Comparison of ENCODE assay signal across 8 cellular contexts in genomic region chr1:240575976-240576666, GRCh38. TPM values are rescaled to one million over a fixed set of nuclear protein-coding genes. Genes with fewer than 3 reads are reported as not detected.
A peak's percentile ranks its signal among the peaks of the same experiment; 100 is the strongest.
DNase-seq lines count a peak whose midpoint lies in the region; ATAC-seq and FAIRE-seq lines count a peak whose summit lies in the region.

No MANE protein-coding gene starts in this region.

- H3K9ac ChIP-seq in skeletal muscle satellite cell (ENCODE audit: low read depth, low read length), result peak overlapping the region; percentile 45

- no peak for FAIRE-seq in GM19239 (lab: Jason Lieb, UNC)

- H3K4me1 Mint-ChIP-seq in effector memory CD8-positive, alpha-beta T cell (ENCODE audit: low read depth in 2 of 2), result peaks cover 0 to 5% of the 10 kb centered on the region in 2 donors

- H3K36me3 Mint-ChIP-seq in effector memory CD8-positive, alpha-beta T cell (ENCODE audit: insufficient read depth), result peaks cover 6% of the 10 kb centered on the region

- no peaks in the 10 kb centered on the region for H3K27me3 Mint-ChIP-seq in effector memory CD8-positive, alpha-beta T cell

- DNase-seq in GF-D8 (lab: John Stamatoyannopoulos, UW), result peak; percentile 87
- peak; percentile 21 for DNase-seq in SK-N-DZ (ENCODE audit: low spot score)
- peak; percentile 2 to 40 (median 21) for DNase-seq in effector memory CD8-positive, alpha-beta T cell
- DNase-seq in cerebellar cortex (ENCODE audit: low spot score), result no peak
- DNase-seq in kidney glomerular epithelial cell (lab: John Stamatoyannopoulos, UW), result no peak
- DNase-seq in GM19239 (ENCODE audit: insufficient read length, low spot score), result no peak

- H3K4me1 ChIP-seq in skeletal muscle satellite cell (ENCODE audit: control insufficient read depth, insufficient read depth, low read length), result no peaks in the 10 kb centered on the region

- ATAC-seq in HG02981 (IDR thresholded peaks at IDR 0.05; ENCODE audit: unreplicated experiment), result peak; percentile 75
- peak; percentile 96 for ATAC-seq in effector memory CD8-positive, alpha-beta T cell (replicated peaks)

- no peaks in the 10 kb centered on the region for H3K36me3 ChIP-seq in skeletal muscle satellite cell (ENCODE audit: insufficient read depth, low read length)

- peak overlapping the region; percentile 58 for H3K4me3 ChIP-seq in skeletal muscle satellite cell (ENCODE audit: low read length)

- H3K9me3 Mint-ChIP-seq in effector memory CD8-positive, alpha-beta T cell, result peaks cover 7 to 9% of the 10 kb centered on the region in 2 donors

- no peaks in the 10 kb centered on the region for H3K27me3 ChIP-seq in skeletal muscle satellite cell (ENCODE audit: control insufficient read depth, insufficient read depth, low read length)

- H3K27ac Mint-ChIP-seq in effector memory CD8-positive, alpha-beta T cell, result no peak overlapping the region

- peak overlapping the region; percentile 72 for H3K4me2 ChIP-seq in skeletal muscle satellite cell (ENCODE audit: low read length)

- peak overlapping the region; percentile 52 to 60 for H3K4me3 Mint-ChIP-seq in effector memory CD8-positive, alpha-beta T cell

- no peaks in the 10 kb centered on the region for H3K9me3 ChIP-seq in skeletal muscle satellite cell (replicated peaks; ENCODE audit: low read length)

RNA-seq across cellular contexts. Expression of gene GREM2, which starts 35.8 kb away (rescaled TPM):
- polyA plus RNA-seq in SK-N-DZ (2014; cell fraction: cytosol; rRNA removed), result 0.32 and 0.44 TPM in 2 replicates
- polyA plus RNA-seq in SK-N-DZ (2014; cell fraction: nucleus; rRNA removed), result 0.08 TPM in 1 of 2 replicates, not detected in the other
- total RNA-seq in skeletal muscle satellite cell (2012; rRNA removed), result 2.0 and 2.6 TPM in 2 replicates

Comparison
In these comparisons a context has a peak if more than half of its experiments do, and no peak if none do; other contexts are left out.
1. DNase-seq: peak in GF-D8 (single experiment), SK-N-DZ (single experiment) and effector memory CD8-positive, alpha-beta T cell (3 of 3); none in cerebellar cortex (single experiment), kidney glomerular epithelial cell (single experiment) and GM19239 (single experiment).